10 cellular contexts compared by ENCODE assay signal in the genomic region with DNA sequence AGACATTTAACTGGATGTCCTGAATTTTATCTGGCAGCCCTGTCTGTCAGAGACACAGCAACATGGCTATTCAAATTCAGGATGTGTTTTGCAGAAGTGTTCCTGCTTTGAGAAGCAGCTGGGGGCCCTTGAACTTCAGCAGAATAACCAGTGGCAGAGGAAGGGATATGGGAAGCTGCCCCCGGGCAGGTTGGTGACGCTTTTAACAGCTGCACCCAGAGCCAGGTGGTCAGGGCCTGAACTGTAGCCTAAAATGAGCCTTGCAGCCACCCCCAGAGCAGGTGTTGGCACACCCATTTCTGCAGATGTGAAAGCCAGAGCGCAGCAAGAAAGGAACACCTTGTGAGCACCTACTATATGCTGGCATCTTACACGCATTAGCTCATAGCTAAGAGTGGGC.
DNase-seq lines count a peak whose midpoint lies in the region; ATAC-seq and TF ChIP-seq lines count a peak whose summit lies in the region.
"Had no signal": no experiment of that assay in that cellular context is flagged by ENCODE, and none has a peak within 500 bp of the region (broad histone marks: within the 10 kb centered on the region; RNA-seq: fewer than 3 reads in every experiment).

No MANE protein-coding gene starts in this region.

- DNase-seq in NCI-H69 (lab: John Stamatoyannopoulos, UW) (peak; percentile 82), HPDE6-E6E7 (ENCODE audit: extremely low spot score) (no peak), kidney tubule cell (ENCODE audit: low spot score) (no peak)
- DNase-seq in stimulated activated naive CD8-positive, alpha-beta T cell treated with anti-CD3 and anti-CD28 coated beads, Interleukin-15, Interleukin-2, amounts not matched to agents 100 U/mL and 50 U/mL, for 24 hours, result no peak
- DNase-seq: activated CD4-positive, alpha-beta T cell treated with anti-CD3 and anti-CD28 coated beads, Interleukin-2, amount 10 ng/mL, durations not matched to agents 24 days and 14 days; dermis blood vessel endothelial cell had no signal

- ATAC-seq in GM18907 (IDR thresholded peaks at IDR 0.05; ENCODE audit: unreplicated experiment) (peak; percentile 58), HG02852 (IDR thresholded peaks at IDR 0.05; ENCODE audit: unreplicated experiment) (peak; percentile 46), GM19328 (IDR thresholded peaks at IDR 0.05; ENCODE audit: unreplicated experiment) (no peak)
- no peak for ATAC-seq in stimulated activated naive CD8-positive, alpha-beta T cell treated with anti-CD3 and anti-CD28 coated beads, Interleukin-15, Interleukin-2, amounts not matched to agents 100 U/mL and 50 U/mL, for 24 hours

- H3K4me3 Mint-ChIP-seq in nephron, result no peak overlapping the region
- H3K4me3 Mint-ChIP-seq: activated CD4-positive, alpha-beta T cell treated with anti-CD3 and anti-CD28 coated beads, Interleukin-2, amount 10 ng/mL, durations not matched to agents 24 days and 14 days had no signal

- H3K9me3 Mint-ChIP-seq in nephron, result no peaks in the 10 kb centered on the region
- H3K9me3 Mint-ChIP-seq: activated CD4-positive, alpha-beta T cell treated with anti-CD3 and anti-CD28 coated beads, Interleukin-2, amount 10 ng/mL, durations not matched to agents 24 days and 14 days had no signal

- no peaks in the 10 kb centered on the region for H3K36me3 Mint-ChIP-seq in nephron (ENCODE audit: low read depth)

- TF ChIP-seq CTCF in nephron (IDR thresholded peaks at IDR 0.05; ENCODE audit: unreplicated experiment in 3 of 3), result no peak

- peaks cover 41% of the 10 kb centered on the region for H3K4me1 Mint-ChIP-seq in nephron
- H3K4me1 Mint-ChIP-seq: activated CD4-positive, alpha-beta T cell treated with anti-CD3 and anti-CD28 coated beads, Interleukin-2, amount 10 ng/mL, durations not matched to agents 24 days and 14 days had no signal

- peaks cover 6% of the 10 kb centered on the region for H3K27me3 Mint-ChIP-seq in nephron (ENCODE audit: low read depth)
- H3K27me3 Mint-ChIP-seq: activated CD4-positive, alpha-beta T cell treated with anti-CD3 and anti-CD28 coated beads, Interleukin-2, amount 10 ng/mL, durations not matched to agents 24 days and 14 days had no signal

- peak overlapping the region; percentile 88 to 100 (median 97) for H3K27ac Mint-ChIP-seq in nephron
- H3K27ac Mint-ChIP-seq: activated CD4-positive, alpha-beta T cell treated with anti-CD3 and anti-CD28 coated beads, Interleukin-2, amount 10 ng/mL, durations not matched to agents 24 days and 14 days had no signal

Comparison
In these comparisons a context has a peak if more than half of its experiments do, and no peak if none do; other contexts are left out.
1. ATAC-seq: peak in GM18907 (single experiment) and HG02852 (single experiment); none in stimulated activated naive CD8-positive, alpha-beta T cell treated with anti-CD3 and anti-CD28 coated beads, Interleukin-15, Interleukin-2, amounts not matched to agents 100 U/mL and 50 U/mL, for 24 hours (single experiment) and GM19328 (single experiment).